Comparison of ENCODE assay signal across 19 cellular contexts in genomic region chr15:25682349-25682748, GRCh38.
DNase-seq lines count a peak whose midpoint lies in the region; ATAC-seq and TF ChIP-seq lines count a peak whose summit lies in the region.
"Had no signal": no experiment of that assay in that cellular context is flagged by ENCODE, and none has a peak within 500 bp of the region (broad histone marks: within the 10 kb centered on the region; RNA-seq: fewer than 3 reads in every experiment).

No MANE protein-coding gene starts in this region.

- H3K4me1 ChIP-seq in Peyer's patch: no peaks in the 10 kb centered on the region
- peaks cover 4 to 37% (median 7%) of the 10 kb centered on the region in 3 donors for H3K4me1 ChIP-seq in esophagus squamous epithelium
- peaks cover 20 to 43% (median 33%) of the 10 kb centered on the region in 3 donors for H3K4me1 ChIP-seq in skeletal muscle tissue (ENCODE audit: control insufficient read depth in 3 of 3, insufficient read depth in 3 of 3, low read length in 3 of 3)

- H3K27me3 ChIP-seq in Peyer's patch: no peaks in the 10 kb centered on the region
- H3K27me3 ChIP-seq in esophagus squamous epithelium: no peaks in the 10 kb centered on the region
- H3K27me3 ChIP-seq in skeletal muscle tissue (ENCODE audit: control insufficient read depth in 3 of 3, insufficient read depth in 3 of 3, low read length in 3 of 3): no peaks in the 10 kb centered on the region

- DNase-seq in Peyer's patch (peak in 2 of 3 donors; percentile 24 to 31), esophagus squamous epithelium (lab: John Stamatoyannopoulos, UW) (no peak), medulla oblongata (ENCODE audit: extremely low spot score) (peak; percentile 50), DMS153 treated with DMSO at 0.1 percent for 48 hours (lab: John Stamatoyannopoulos, UW; ENCODE audit: unreplicated experiment) (no peak)
- DNase-seq in stimulated activated naive CD4-positive, alpha-beta T cell treated with Interleukin-2 at 50 U/mL for 16 hours (lab: John Stamatoyannopoulos, UW): no peak
- DNase-seq in activated naive CD4-positive, alpha-beta T cell treated with Interleukin-2 at 50 U/mL for 16 hours: no peak
- DNase-seq: ACHN; activated CD4-positive, CD25-positive, alpha-beta regulatory T cell treated with anti-CD3 and anti-CD28 coated beads, Interleukin-2, amount 50 U/mL, for 72 hours; activated CD8-positive, alpha-beta T cell treated with anti-CD3 and anti-CD28 coated beads, Interleukin-2, amount 10 ng/mL, durations not matched to agents 7 days and 5 days; activated naive CD4-positive, alpha-beta T cell treated with anti-CD3 and anti-CD28 coated beads, Interleukin-2, amount 50 U/mL, for 16 hours; activated T-cell treated with anti-CD3 and anti-CD28 coated beads, Interleukin-2, amount 50 U/mL, for 48 hours; islet precursor cell; NCI-H524; nephron progenitor cell had no signal

- 63 to 67% methylated on average over 3 to 4 of the region's 7 CpGs for WGBS in esophagus squamous epithelium, 2 donors

- H3K27ac ChIP-seq in Peyer's patch: no peak overlapping the region
- H3K27ac ChIP-seq in esophagus squamous epithelium: peak overlapping the region in 3 of 4 donors; percentile 38 to 56 (median 52)
- H3K27ac ChIP-seq in skeletal muscle tissue (ENCODE audit: low read depth, low read length): peak overlapping the region; percentile 20
- H3K27ac ChIP-seq: C4-2B had no signal

- peaks cover 0 to 12% (median 0%) of the 10 kb centered on the region in 3 donors for H3K36me3 ChIP-seq in Peyer's patch
- H3K36me3 ChIP-seq in esophagus squamous epithelium: peaks cover 0 to 14% (median 0%) of the 10 kb centered on the region in 3 donors
- H3K36me3 ChIP-seq in skeletal muscle tissue (ENCODE audit: control insufficient read depth in 3 of 3, insufficient read depth in 3 of 3, low read length in 3 of 3): no peaks in the 10 kb centered on the region

- H3K9me3 ChIP-seq in Peyer's patch (no peaks in the 10 kb centered on the region), esophagus squamous epithelium (no peaks in the 10 kb centered on the region), skeletal muscle tissue (ENCODE audit: control insufficient read depth in 3 of 3, low read length in 3 of 3) (no peaks in the 10 kb centered on the region)

- intact Hi-C loops in esophagus squamous epithelium (cut with DNase I): no loop called here

- no peak for TF ChIP-seq POLR2A in Peyer's patch (IDR thresholded peaks at IDR 0.05)
- no peak for TF ChIP-seq POLR2A in esophagus squamous epithelium (IDR thresholded peaks at IDR 0.05)

- H3K4me3 ChIP-seq in Peyer's patch: no peak overlapping the region
- H3K4me3 ChIP-seq in esophagus squamous epithelium: no peak overlapping the region
- H3K4me3 ChIP-seq in skeletal muscle tissue (ENCODE audit: low read length in 3 of 3): no peak overlapping the region

- TF ChIP-seq CTCF in Peyer's patch (IDR thresholded peaks at IDR 0.05) (no peak), esophagus squamous epithelium (IDR thresholded peaks at IDR 0.05) (no peak)

- no peak for ATAC-seq in GM21360 (IDR thresholded peaks at IDR 0.05; ENCODE audit: unreplicated experiment)
- ATAC-seq: activated CD8-positive, alpha-beta T cell treated with anti-CD3 and anti-CD28 coated beads, Interleukin-2, amount 10 ng/mL, durations not matched to agents 7 days and 5 days; HCT116; HepG2 had no signal

- no peak overlapping the region for H3K9ac ChIP-seq in skeletal muscle tissue (ENCODE audit: low read depth in 1 of 3, low read length in 3 of 3)

Comparison
In these comparisons a context has a peak if more than half of its experiments do, and no peak if none do; other contexts are left out.
1. DNase-seq: peak in Peyer's patch (2 of 3) and medulla oblongata (single experiment); none in esophagus squamous epithelium (single experiment), stimulated activated naive CD4-positive, alpha-beta T cell treated with Interleukin-2 at 50 U/mL for 16 hours (single experiment), activated naive CD4-positive, alpha-beta T cell treated with Interleukin-2 at 50 U/mL for 16 hours (single experiment) and DMS153 treated with DMSO at 0.1 percent for 48 hours (single experiment).
2. H3K27ac ChIP-seq: peak in esophagus squamous epithelium (3 of 4) and skeletal muscle tissue (single experiment); none in Peyer's patch (0 of 4).